11 cellular contexts compared by ENCODE assay signal in genomic region chr15:100920516-100921135, GRCh38. TPM values are rescaled to one million over a fixed set of nuclear protein-coding genes. Genes with fewer than 3 reads are reported as not detected.
DNase-seq lines count a peak whose midpoint lies in the region; ATAC-seq and TF ChIP-seq lines count a peak whose summit lies in the region.
"Had no signal": no experiment of that assay in that cellular context is flagged by ENCODE, and none has a peak within 500 bp of the region (broad histone marks: within the 10 kb centered on the region; RNA-seq: fewer than 3 reads in every experiment).

No MANE protein-coding gene starts in this region.

- H3K27ac ChIP-seq in psoas muscle, result no peak overlapping the region
- no peak overlapping the region for H3K27ac ChIP-seq in neuronal stem cell (replicated peaks; ENCODE audit: low read length)
- no peak overlapping the region for H3K27ac ChIP-seq in WERI-Rb-1

- H3K23ac ChIP-seq in neuronal stem cell (ENCODE audit: low read depth, low read length, poor library complexity), result no peak overlapping the region

- H3K27me3 ChIP-seq in psoas muscle (ENCODE audit: insufficient read depth in 3 of 3, low read length in 2 of 3) (peaks cover 0 to 14% (median 0%) of the 10 kb centered on the region in 3 donors), neuronal stem cell (ENCODE audit: control insufficient read depth in 3 of 3, insufficient read depth in 3 of 3, low read depth in 1 of 3, low read length in 3 of 3) (peaks cover 16 to 86% (median 53%) of the 10 kb centered on the region in 3 experiments), WERI-Rb-1 (ENCODE audit: insufficient read depth, low read depth, severe bottlenecking) (no peaks in the 10 kb centered on the region)
- H3K27me3 ChIP-seq: ovary had no signal

- H3K14ac ChIP-seq in neuronal stem cell (ENCODE audit: low read length), result no peak overlapping the region

- no peak overlapping the region for H3K4ac ChIP-seq in neuronal stem cell (ENCODE audit: low read length)

- H2BK12ac ChIP-seq in neuronal stem cell (ENCODE audit: low read length), result no peak overlapping the region

- H3K9ac ChIP-seq in neuronal stem cell (ENCODE audit: low read depth, low read length, poor library complexity), result no peak overlapping the region

- peaks cover 15% of the 10 kb centered on the region for H3K4me1 ChIP-seq in psoas muscle
- no peaks in the 10 kb centered on the region for H3K4me1 ChIP-seq in neuronal stem cell (ENCODE audit: control insufficient read depth in 2 of 2, insufficient read depth in 1 of 2, low read depth in 1 of 2, low read length in 2 of 2)

- H2BK5ac ChIP-seq in neuronal stem cell (ENCODE audit: low read length), result no peak overlapping the region

- no peak overlapping the region for H3K4me2 ChIP-seq in neuronal stem cell (ENCODE audit: insufficient read depth, low read length, poor library complexity, severe bottlenecking)

- TF ChIP-seq CTCF in chondrocyte (IDR thresholded peaks at IDR 0.05) (no peak), psoas muscle (IDR thresholded peaks at IDR 0.05) (no peak), WERI-Rb-1 (IDR thresholded peaks at IDR 0.05; ENCODE audit: low read depth, low read length) (no peak)

- no peak overlapping the region for H2AK5ac ChIP-seq in neuronal stem cell (ENCODE audit: low read depth, low read length)

- peak overlapping the region; percentile 49 for H3K4me3 Mint-ChIP-seq in T-helper 1 cell treated with Interleukin-12 subunit alpha and Interleukin-12 subunit beta and Interleukin-4 antibody, amounts not matched to agents 30 μg/mL and 1 μg/mL, for 36 hours
- peak overlapping the region; percentile 72 to 92 (median 88) for H3K4me3 Mint-ChIP-seq in IgD-negative memory B cell
- peak overlapping the region; percentile 27 for H3K4me3 Mint-ChIP-seq in chondrocyte (ENCODE audit: unreplicated experiment)

- no peak overlapping the region for H4K8ac ChIP-seq in neuronal stem cell (ENCODE audit: low read depth, low read length)

- ATAC-seq in psoas muscle, result no peak

- peaks cover 23% of the 10 kb centered on the region for H3K4me1 Mint-ChIP-seq in T-helper 1 cell treated with Interleukin-12 subunit alpha and Interleukin-12 subunit beta and Interleukin-4 antibody, amounts not matched to agents 30 μg/mL and 1 μg/mL, for 36 hours (ENCODE audit: low read depth)
- H3K4me1 Mint-ChIP-seq in IgD-negative memory B cell (peaks cover 40 to 45% (median 44%) of the 10 kb centered on the region in 3 donors), chondrocyte (ENCODE audit: low read depth) (peaks cover 10% of the 10 kb centered on the region)

- H3K18ac ChIP-seq in neuronal stem cell (ENCODE audit: low read length), result no peak overlapping the region

- H3K27me3 Mint-ChIP-seq in T-helper 1 cell treated with Interleukin-12 subunit alpha and Interleukin-12 subunit beta and Interleukin-4 antibody, amounts not matched to agents 30 μg/mL and 1 μg/mL, for 36 hours (ENCODE audit: low read depth), result peaks cover 68% of the 10 kb centered on the region
- H3K27me3 Mint-ChIP-seq in IgD-negative memory B cell, result no peaks in the 10 kb centered on the region
- H3K27me3 Mint-ChIP-seq in chondrocyte (ENCODE audit: low read depth), result no peaks in the 10 kb centered on the region

- 91 to 92% (median 91%) methylated on average over 8 of the region's 8 CpGs for WGBS in psoas muscle, 3 donors
- whole genome bisulfite sequencing in neuronal stem cell (ENCODE audit: extremely low coverage in 2 of 2, insufficient read length in 2 of 2, insufficient replicate concordance in 1 of 2), 2 donors, result no CpG with 5 or more reads among the region's 8 CpGs

- peaks cover 0 to 13% of the 10 kb centered on the region in 2 donors for H3K36me3 ChIP-seq in psoas muscle (ENCODE audit: insufficient read depth in 1 of 2, low read depth in 1 of 2)
- H3K36me3 ChIP-seq in neuronal stem cell (replicated peaks in 1 of 2; ENCODE audit: control insufficient read depth in 2 of 2, insufficient read depth in 2 of 2, low read length in 2 of 2), result no peaks in the 10 kb centered on the region
- peaks cover 2% of the 10 kb centered on the region; the same call in 1 of the 2 replicates for H3K36me3 ChIP-seq in WERI-Rb-1
- H3K36me3 ChIP-seq: ovary had no signal

- DNase-seq in T-helper 1 cell, result no peak
- no peak for DNase-seq in chondrocyte (ENCODE audit: low spot score)
- no peak for DNase-seq in psoas muscle
- no peak for DNase-seq in CD1c-positive myeloid dendritic cell (ENCODE audit: extremely low spot score)
- DNase-seq in neuronal stem cell (ENCODE audit: low spot score), result no peak
- DNase-seq in WERI-Rb-1, result no peak
- DNase-seq: NCI-H1092 treated with DMSO at 0.1 percent for 48 hours had no signal

- no peak overlapping the region for H2AFZ ChIP-seq in neuronal stem cell (ENCODE audit: low read length)

- H4K91ac ChIP-seq in neuronal stem cell (ENCODE audit: low read depth, low read length, poor library complexity), result no peak overlapping the region

- H3K36me3 Mint-ChIP-seq in T-helper 1 cell treated with Interleukin-12 subunit alpha and Interleukin-12 subunit beta and Interleukin-4 antibody, amounts not matched to agents 30 μg/mL and 1 μg/mL, for 36 hours (ENCODE audit: low read depth), result no peaks in the 10 kb centered on the region
- H3K36me3 Mint-ChIP-seq in IgD-negative memory B cell, result no peaks in the 10 kb centered on the region
- H3K36me3 Mint-ChIP-seq in chondrocyte (ENCODE audit: low read depth), result peaks cover 2% of the 10 kb centered on the region

- H3K9me3 Mint-ChIP-seq in T-helper 1 cell treated with Interleukin-12 subunit alpha and Interleukin-12 subunit beta and Interleukin-4 antibody, amounts not matched to agents 30 μg/mL and 1 μg/mL, for 36 hours, result no peaks in the 10 kb centered on the region
- H3K9me3 Mint-ChIP-seq in IgD-negative memory B cell (no peaks in the 10 kb centered on the region), chondrocyte (ENCODE audit: low read depth) (no peaks in the 10 kb centered on the region)

- H2BK120ac ChIP-seq in neuronal stem cell (ENCODE audit: low read depth, low read length), result no peak overlapping the region

- intact Hi-C loops in psoas muscle (cut with DNase I), result loop anchor here (5.0 to 10.0 kb wide), 2 partner anchors 293 to 334 kb away; partner anchors contain the start of gene CHSY1 (in 1 of the 2)

- H2BK15ac ChIP-seq in neuronal stem cell (ENCODE audit: low read length), result no peak overlapping the region

- H3K4me3 ChIP-seq in psoas muscle (peak overlapping the region; percentile 75), neuronal stem cell (ENCODE audit: low read length in 2 of 2) (peak overlapping the region in 1 of 2 donors; percentile 51), WERI-Rb-1 (ENCODE audit: low read depth, low read length) (no peak overlapping the region)

- no peaks in the 10 kb centered on the region for H3K79me1 ChIP-seq in neuronal stem cell (ENCODE audit: low read depth, low read length)

- H3K9me3 ChIP-seq in psoas muscle (no peaks in the 10 kb centered on the region), neuronal stem cell (replicated peaks in 1 of 2; ENCODE audit: control insufficient read depth in 2 of 2, insufficient read depth in 1 of 2, low read depth in 1 of 2, low read length in 2 of 2) (no peaks in the 10 kb centered on the region), WERI-Rb-1 (ENCODE audit: severe bottlenecking) (no peaks in the 10 kb centered on the region)
- H3K9me3 ChIP-seq: ovary had no signal

- no peak overlapping the region for H3K27ac Mint-ChIP-seq in T-helper 1 cell treated with Interleukin-12 subunit alpha and Interleukin-12 subunit beta and Interleukin-4 antibody, amounts not matched to agents 30 μg/mL and 1 μg/mL, for 36 hours
- peak overlapping the region; percentile 81 to 90 (median 86) for H3K27ac Mint-ChIP-seq in IgD-negative memory B cell
- H3K27ac Mint-ChIP-seq in chondrocyte (ENCODE audit: unreplicated experiment), result no peak overlapping the region

RNA-seq across cellular contexts. Expression of gene LRRK1, which starts 1.5 kb away (rescaled TPM):
- polyA plus RNA-seq in IgD-negative memory B cell (13.2 TPM), psoas muscle (1 to 10 TPM in 2 of 3 donors, under 1 TPM in 1; 0.91 to 2.3 (median 1.8) TPM)
- total RNA-seq in chondrocyte (6.0 to 11.3 TPM (median 10.1 TPM) in 3 replicates), psoas muscle (1 to 10 TPM; 2.6 to 7.6 (median 4.5) TPM)
- 0.13 TPM for polyA plus RNA-seq in neuronal stem cell (2013, experiment 1 of 2)
- 0.08 TPM for polyA plus RNA-seq in neuronal stem cell (2013, experiment 2 of 2)

RNA-seq across cellular contexts. Expression of gene ALDH1A3, which starts 41.0 kb away (rescaled TPM):
- polyA plus RNA-seq in IgD-negative memory B cell (not detected), psoas muscle (10 to 100 TPM in 1 of 3 donors, 1 to 10 TPM in 2; 7.3 to 11.9 (median 8.0) TPM)
- total RNA-seq in chondrocyte (0.51 to 0.55 TPM in 2 of 3 replicates, not detected in the other), psoas muscle (10 to 100 TPM in 3 of 4 donors, 1 to 10 TPM in 1; 8.5 to 51.6 (median 23.1) TPM)
- 0.52 TPM for polyA plus RNA-seq in neuronal stem cell (2013, experiment 1 of 2)
- 0.64 TPM for polyA plus RNA-seq in neuronal stem cell (2013, experiment 2 of 2)
- total RNA-seq: T-helper 1 cell treated with Interleukin-12 subunit alpha and Interleukin-12 subunit beta and Interleukin-4 antibody, amounts not matched to agents 30 ng/mL and 1 ng/mL, for 36 hours had no signal

Comparison
In these comparisons a context has a peak if more than half of its experiments do, and no peak if none do; other contexts are left out.
1. H3K27ac Mint-ChIP-seq: peak in IgD-negative memory B cell (3 of 3); none in T-helper 1 cell treated with Interleukin-12 subunit alpha and Interleukin-12 subunit beta and Interleukin-4 antibody, amounts not matched to agents 30 μg/mL and 1 μg/mL, for 36 hours (single experiment) and chondrocyte (single experiment).
2. H3K4me3 Mint-ChIP-seq: peak in every context shown above with its lines; median percentile 88 in IgD-negative memory B cell; 49 in T-helper 1 cell treated with Interleukin-12 subunit alpha and Interleukin-12 subunit beta and Interleukin-4 antibody, amounts not matched to agents 30 μg/mL and 1 μg/mL, for 36 hours; 27 in chondrocyte.